18 cellular contexts compared by ENCODE assay signal in genomic region chr13:113327766-113328391, GRCh38. TPM values are rescaled to one million over a fixed set of nuclear protein-coding genes. Genes with fewer than 3 reads are reported as not detected.
DNase-seq lines count a peak whose midpoint lies in the region; ATAC-seq and TF ChIP-seq lines count a peak whose summit lies in the region.
"Had no signal": no experiment of that assay in that cellular context is flagged by ENCODE, and none has a peak within 500 bp of the region (broad histone marks: within the 10 kb centered on the region; RNA-seq: fewer than 3 reads in every experiment).

No MANE protein-coding gene starts in this region.

- peak; percentile 58 for DNase-seq in H7
- no peak for DNase-seq in RWPE2 (ENCODE audit: low spot score)
- no peak for DNase-seq in heart left ventricle
- DNase-seq in psoas muscle = peak in 1 of 2 donors; percentile 70
- no peak for DNase-seq in iPS-NIHi11 (ENCODE audit: low spot score)
- no peak for DNase-seq in activated CD4-positive, CD25-positive, alpha-beta regulatory T cell (lab: John Stamatoyannopoulos, UW)
- no peak for DNase-seq in 8988T
- DNase-seq: activated B cell treated with CpG ODN at 0.5 μM for 24 hours; colonic mucosa; foreskin keratinocyte; HCEC 1CT; Karpas-422; pancreas; stimulated activated CD4-positive, alpha-beta T cell treated with anti-CD3 and anti-CD28 coated beads, Interleukin-4, amount 100 ng/mL, for 4 hours; thyroid gland had no signal

- H3K9me3 ChIP-seq in RWPE2 (ENCODE audit: severe bottlenecking) = no peaks in the 10 kb centered on the region
- no peaks in the 10 kb centered on the region for H3K9me3 ChIP-seq in heart left ventricle
- H3K9me3 ChIP-seq in psoas muscle = no peaks in the 10 kb centered on the region
- H3K9me3 ChIP-seq: BLaER1 treated with 17β-estradiol and CSF1 and Interleukin-3, amounts not matched to agents 10 nM and 100 nM; colonic mucosa; left lung; pancreas; thyroid gland had no signal

- 48 to 57% (median 53%) methylated on average over 15 to 20 of the region's 20 CpGs for WGBS in heart left ventricle, 4 donors
- 35 to 59% (median 36%) methylated on average over 20 of the region's 20 CpGs for WGBS in psoas muscle, 3 donors

- ATAC-seq in RWPE2 (ENCODE audit: low read depth) (peak; percentile 13; the same call in 1 of the 3 replicates), heart left ventricle (peak; percentile 63 to 83 (median 70)), psoas muscle (peak; percentile 79 to 88 (median 84))
- ATAC-seq: foreskin keratinocyte, left lung had no signal

- H3K4me3 ChIP-seq in H7 (ENCODE audit: insufficient read depth, low read depth, low read length) = no peak overlapping the region
- no peak overlapping the region for H3K4me3 ChIP-seq in RWPE2 (ENCODE audit: severe bottlenecking)
- no peak overlapping the region for H3K4me3 ChIP-seq in heart left ventricle
- H3K4me3 ChIP-seq in psoas muscle = peak overlapping the region; percentile 27
- H3K4me3 ChIP-seq: BLaER1 treated with 17β-estradiol and CSF1 and Interleukin-3, amounts not matched to agents 10 nM and 100 nM; colonic mucosa; left lung; pancreas; skin epidermis; thyroid gland had no signal

- no peak for TF ChIP-seq CTCF in RWPE2 (IDR thresholded peaks at IDR 0.05; ENCODE audit: poor library complexity, severe bottlenecking)
- TF ChIP-seq CTCF in heart left ventricle (IDR thresholded peaks at IDR 0.05) = no peak
- TF ChIP-seq CTCF in psoas muscle (IDR thresholded peaks at IDR 0.05) = no peak

- intact Hi-C loops in heart left ventricle (cut with DNase I) (no loop called here), psoas muscle (cut with DNase I) (loop anchor here in 1 of 2 donors (5.0 kb wide), 1 partner anchor 64 kb away; no protein-coding TSS in a partner anchor)

- TF ChIP-seq POLR2A in heart left ventricle (IDR thresholded peaks at IDR 0.05) = no peak

- peaks cover 8% of the 10 kb centered on the region for H3K4me1 ChIP-seq in RWPE2 (ENCODE audit: insufficient read depth, poor library complexity, severe bottlenecking)
- peaks cover 0 to 14% (median 1%) of the 10 kb centered on the region in 12 donors for H3K4me1 ChIP-seq in heart left ventricle
- H3K4me1 ChIP-seq in psoas muscle = peaks cover 18% of the 10 kb centered on the region
- H3K4me1 ChIP-seq: BLaER1 treated with 17β-estradiol and CSF1 and Interleukin-3, amounts not matched to agents 10 nM and 100 nM; colonic mucosa; foreskin keratinocyte; left lung; pancreas; thyroid gland had no signal

- H3K36me3 ChIP-seq in H7 (replicated peaks; ENCODE audit: control insufficient read depth, insufficient read depth, low read length) = peaks cover 8% of the 10 kb centered on the region
- peaks cover 8% of the 10 kb centered on the region for H3K36me3 ChIP-seq in RWPE2 (ENCODE audit: low read depth)
- H3K36me3 ChIP-seq in heart left ventricle = peaks cover 0 to 23% (median 15%) of the 10 kb centered on the region in 9 donors
- H3K36me3 ChIP-seq in psoas muscle (ENCODE audit: insufficient read depth in 1 of 2, low read depth in 1 of 2) = peaks cover 2 to 24% of the 10 kb centered on the region in 2 donors
- H3K36me3 ChIP-seq: colonic mucosa had no signal

- H3K27ac ChIP-seq in RWPE2 (ENCODE audit: poor library complexity, severe bottlenecking) (no peak overlapping the region), heart left ventricle (peak overlapping the region in 10 of 12 donors; percentile 24 to 76 (median 56)), psoas muscle (peak overlapping the region; percentile 90)
- H3K27ac ChIP-seq: BLaER1 treated with 17β-estradiol and CSF1 and Interleukin-3, amounts not matched to agents 10 nM and 100 nM; colonic mucosa; foreskin keratinocyte; left lung; pancreas; skin epidermis; thyroid gland had no signal

- H3K27me3 ChIP-seq in H7 (ENCODE audit: control insufficient read depth, insufficient read depth, low read length) (no peaks in the 10 kb centered on the region), RWPE2 (ENCODE audit: insufficient read depth, poor library complexity, severe bottlenecking) (no peaks in the 10 kb centered on the region), heart left ventricle (no peaks in the 10 kb centered on the region), psoas muscle (ENCODE audit: insufficient read depth in 3 of 3, low read length in 2 of 3) (no peaks in the 10 kb centered on the region)
- H3K27me3 ChIP-seq: BLaER1 treated with 17β-estradiol and CSF1 and Interleukin-3, amounts not matched to agents 10 nM and 100 nM; colonic mucosa; foreskin keratinocyte; left lung; pancreas; thyroid gland had no signal

RNA-seq across cellular contexts. Expression of gene LAMP1, which starts 30.8 kb away (rescaled TPM):
- 98.8 and 106 TPM in 2 replicates for total RNA-seq in H7 (2014; rRNA removed; shearing (Covaris generic))
- total RNA-seq in heart left ventricle (100 to 1,000 TPM in 5 of 9 donors, 10 to 100 TPM in 4; 77.5 to 214 (median 101) TPM), psoas muscle (10 to 100 TPM; 53.7 to 71.5 (median 67.8) TPM)
- polyA plus RNA-seq in heart left ventricle (10 to 100 TPM; 41.4 to 96.1 TPM), psoas muscle (10 to 100 TPM; 35.7 to 67.5 (median 60.1) TPM)

RNA-seq across cellular contexts. Expression of gene GRTP1, which starts 36.1 kb away (rescaled TPM):
- total RNA-seq in H7 (2014; rRNA removed; shearing (Covaris generic)) = 36.5 and 55.9 TPM in 2 replicates
- total RNA-seq in heart left ventricle (under 1 TPM in 7 of 9 donors, not detected in 2; 0.36 to 1.00 (median 0.61) TPM), psoas muscle (1 to 10 TPM; 1.5 to 4.5 (median 3.7) TPM)
- polyA plus RNA-seq in heart left ventricle (1 to 10 TPM; 1.3 to 3.5 TPM), psoas muscle (1 to 10 TPM; 4.3 to 4.7 (median 4.4) TPM)
- total RNA-seq: activated B cell treated with CpG ODN at 0.5 μM for 24 hours had no signal

Comparison
In these comparisons a context has a peak if more than half of its experiments do, and no peak if none do; other contexts are left out.
1. ATAC-seq: peak in every context shown above with its lines; median percentile 84 in psoas muscle; 70 in heart left ventricle; 13 in RWPE2.